ENCODE assay signal across 3 cellular contexts in genomic region chr4:15681067-15681371, GRCh38.
TF ChIP-seq lines count a peak whose summit lies in the region.

No MANE protein-coding gene starts in this region.

TF ChIP-seq in A549, 52 proteins besides CTCF, POLR2A, EP300 and RAD21:
- TF ChIP-seq FOSB (CRISPR knock-in tag; IDR thresholded peaks at IDR 0.05) = 0 out of 2 replicates have a peak, but pooled peaks have one; percentile 32
- no peak for TF ChIP-seq CBX8 (IDR thresholded peaks at IDR 0.05)

TF ChIP-seq in IMR-90, 13 proteins besides CTCF, POLR2A, EP300 and RAD21:
- TF ChIP-seq CEBPB (IDR thresholded peaks at IDR 0.05; ENCODE audit: low read depth, low read length) = no peak
- TF ChIP-seq RCOR1 (IDR thresholded peaks at IDR 0.05; ENCODE audit: insufficient replicate concordance, low read length) = no peak
- no peak for TF ChIP-seq MXI1 (IDR thresholded peaks at IDR 0.05; ENCODE audit: borderline replicate concordance, low read depth, low read length)
- TF ChIP-seq, protein P1, sequence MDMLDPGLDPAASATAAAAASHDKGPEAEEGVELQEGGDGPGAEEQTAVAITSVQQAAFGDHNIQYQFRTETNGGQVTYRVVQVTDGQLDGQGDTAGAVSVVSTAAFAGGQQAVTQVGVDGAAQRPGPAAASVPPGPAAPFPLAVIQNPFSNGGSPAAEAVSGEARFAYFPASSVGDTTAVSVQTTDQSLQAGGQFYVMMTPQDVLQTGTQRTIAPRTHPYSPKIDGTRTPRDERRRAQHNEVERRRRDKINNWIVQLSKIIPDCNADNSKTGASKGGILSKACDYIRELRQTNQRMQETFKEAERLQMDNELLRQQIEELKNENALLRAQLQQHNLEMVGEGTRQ (IDR thresholded peaks at IDR 0.05; ENCODE audit: low read depth, low read length) = no peak
TF ChIP-seq in IMR-90: peak in this region for 0.

TF ChIP-seq in GM12891, 5 proteins besides CTCF, POLR2A, EP300 and RAD21:
- TF ChIP-seq POLR2AphosphoS5 (IDR thresholded peaks at IDR 0.05; ENCODE audit: low read depth, low read length) = no peak
- no peak for TF ChIP-seq SPI1 (IDR thresholded peaks at IDR 0.05; ENCODE audit: low read depth, low read length)
- TF ChIP-seq PAX5 (IDR thresholded peaks at IDR 0.05; ENCODE audit: insufficient read depth, low read length, severe bottlenecking) = no peak
- TF ChIP-seq POU2F2 (IDR thresholded peaks at IDR 0.05; ENCODE audit: low read depth, low read length) = no peak
- no peak for TF ChIP-seq TAF1 (IDR thresholded peaks at IDR 0.05; ENCODE audit: low read depth, low read length)
